8 cellular contexts compared by ENCODE assay signal in genomic region chr11:10930224-10930960, GRCh38.
DNase-seq lines count a peak whose midpoint lies in the region; ATAC-seq and TF ChIP-seq lines count a peak whose summit lies in the region.

No MANE protein-coding gene starts in this region.

- TF ChIP-seq POLR2A in esophagus muscularis mucosa (IDR thresholded peaks at IDR 0.05; ENCODE audit: low read depth), result no peak

- ATAC-seq in HG02678 (IDR thresholded peaks at IDR 0.05; ENCODE audit: unreplicated experiment) (peak; percentile 28), GM21723 (IDR thresholded peaks at IDR 0.05; ENCODE audit: unreplicated experiment) (no peak)

- H3K4me3 Mint-ChIP-seq in activated CD4-positive, alpha-beta T cell treated with anti-CD3 and anti-CD28 coated beads, Interleukin-2, amount 10 ng/mL, durations not matched to agents 24 days and 14 days, result peak overlapping the region; percentile 84
- peak overlapping the region; percentile 88 for H3K4me3 Mint-ChIP-seq in nephron progenitor cell

- 6% methylated on average over 34 of the region's 34 CpGs for WGBS in esophagus muscularis mucosa

- no peaks in the 10 kb centered on the region for H3K9me3 ChIP-seq in esophagus muscularis mucosa

- no peak for TF ChIP-seq EP300 in esophagus muscularis mucosa (IDR thresholded peaks at IDR 0.05)

- peaks cover 5 to 52% (median 39%) of the 10 kb centered on the region in 4 donors for H3K4me1 ChIP-seq in esophagus muscularis mucosa

- peak; percentile 70 for DNase-seq in activated CD4-positive, alpha-beta T cell treated with anti-CD3 and anti-CD28 coated beads, Interleukin-2, amount 10 ng/mL, durations not matched to agents 24 days and 14 days
- peak; percentile 87 for DNase-seq in esophagus muscularis mucosa (ENCODE audit: extremely low spot score)
- DNase-seq in nephron progenitor cell, result no peak
- DNase-seq in hippocampal formation (lab: John Stamatoyannopoulos, UW), result no peak
- no peak for DNase-seq in inferior parietal cortex (ENCODE audit: extremely low spot score)

- no peaks in the 10 kb centered on the region for H3K9me3 Mint-ChIP-seq in activated CD4-positive, alpha-beta T cell treated with anti-CD3 and anti-CD28 coated beads, Interleukin-2, amount 10 ng/mL, durations not matched to agents 24 days and 14 days
- H3K9me3 Mint-ChIP-seq in nephron progenitor cell, result no peaks in the 10 kb centered on the region

- H3K36me3 Mint-ChIP-seq in activated CD4-positive, alpha-beta T cell treated with anti-CD3 and anti-CD28 coated beads, Interleukin-2, amount 10 ng/mL, durations not matched to agents 24 days and 14 days (ENCODE audit: low read depth), result no peaks in the 10 kb centered on the region
- no peaks in the 10 kb centered on the region for H3K36me3 Mint-ChIP-seq in nephron progenitor cell (ENCODE audit: low read depth)

- H3K27ac Mint-ChIP-seq in activated CD4-positive, alpha-beta T cell treated with anti-CD3 and anti-CD28 coated beads, Interleukin-2, amount 10 ng/mL, durations not matched to agents 24 days and 14 days, result no peak overlapping the region
- no peak overlapping the region for H3K27ac Mint-ChIP-seq in nephron progenitor cell

- peak overlapping the region; percentile 59 to 80 (median 72) for H3K4me3 ChIP-seq in esophagus muscularis mucosa

- H3K4me1 Mint-ChIP-seq in activated CD4-positive, alpha-beta T cell treated with anti-CD3 and anti-CD28 coated beads, Interleukin-2, amount 10 ng/mL, durations not matched to agents 24 days and 14 days, result peaks cover 21% of the 10 kb centered on the region
- peaks cover 43% of the 10 kb centered on the region for H3K4me1 Mint-ChIP-seq in nephron progenitor cell

- H3K36me3 ChIP-seq in esophagus muscularis mucosa, result no peaks in the 10 kb centered on the region

- no peaks in the 10 kb centered on the region for H3K27me3 ChIP-seq in esophagus muscularis mucosa

- H3K27me3 Mint-ChIP-seq in activated CD4-positive, alpha-beta T cell treated with anti-CD3 and anti-CD28 coated beads, Interleukin-2, amount 10 ng/mL, durations not matched to agents 24 days and 14 days, result peaks cover 65% of the 10 kb centered on the region
- H3K27me3 Mint-ChIP-seq in nephron progenitor cell (ENCODE audit: low read depth, poor library complexity), result peaks cover 27% of the 10 kb centered on the region

- no peak for TF ChIP-seq CTCF in C4-2B (conservative IDR thresholded peaks at IDR 0.05)
- no peak for TF ChIP-seq CTCF in esophagus muscularis mucosa (IDR thresholded peaks at IDR 0.05)
- no peak for TF ChIP-seq CTCF in nephron progenitor cell (IDR thresholded peaks at IDR 0.05)

- H3K27ac ChIP-seq in C4-2B (peak overlapping the region; percentile 75), esophagus muscularis mucosa (replicated peaks in 1 of 4) (peak overlapping the region; percentile 92 to 98 (median 97))

- intact Hi-C loops in activated CD4-positive, alpha-beta T cell treated with anti-CD3 and anti-CD28 coated beads, Interleukin-2, amount 10 ng/mL, durations not matched to agents 24 days and 14 days (cut with micrococcal nuclease), result loop anchor here (10.0 kb wide), 2 partner anchors 224 to 334 kb away; no protein-coding TSS in a partner anchor
- intact Hi-C loops in esophagus muscularis mucosa (cut with DNase I), result loop anchor here (2.0 to 10.0 kb wide), 5 partner anchors 68 to 857 kb away; partner anchors contain the start of gene EIF4G2

Comparison
In these comparisons a context has a peak if more than half of its experiments do, and no peak if none do; other contexts are left out.
1. DNase-seq: peak in activated CD4-positive, alpha-beta T cell treated with anti-CD3 and anti-CD28 coated beads, Interleukin-2, amount 10 ng/mL, durations not matched to agents 24 days and 14 days (single experiment) and esophagus muscularis mucosa (single experiment); none in nephron progenitor cell (single experiment), hippocampal formation (0 of 2) and inferior parietal cortex (single experiment).